In genomic region chr16:84643677-84644076, GRCh38 we compare ENCODE assay signal across 12 cellular contexts. TPM values are rescaled to one million over a fixed set of nuclear protein-coding genes. Genes with fewer than 3 reads are reported as not detected.
DNase-seq lines count a peak whose midpoint lies in the region; ATAC-seq lines count a peak whose summit lies in the region.
"Had no signal": no experiment of that assay in that cellular context is flagged by ENCODE, and none has a peak within 500 bp of the region (broad histone marks: within the 10 kb centered on the region; RNA-seq: fewer than 3 reads in every experiment).

No MANE protein-coding gene starts in this region.

- H3K27me3 Mint-ChIP-seq in dendritic cell treated with granulocyte-macrophage colony-stimulating factor and Interleukin-4, amounts not matched to agents 40 ng/mL and 50 ng/mL, for 4 days = peaks cover 2% of the 10 kb centered on the region
- no peaks in the 10 kb centered on the region for H3K27me3 Mint-ChIP-seq in effector memory CD8-positive, alpha-beta T cell
- H3K27me3 Mint-ChIP-seq in CD8-positive, alpha-beta memory T cell = peaks cover 0 to 3% of the 10 kb centered on the region in 2 donors
- H3K27me3 Mint-ChIP-seq: activated T-helper 17 cell treated with anti-CD3 and anti-CD28 coated beads, Interleukin-2, amount 50 U/mL, for 72 hours had no signal

- H4K91ac ChIP-seq in trophoblast cell (ENCODE audit: low read depth, low read length) = no peak overlapping the region

- H3K79me1 ChIP-seq in trophoblast cell (ENCODE audit: low read length) = peaks cover 4% of the 10 kb centered on the region

- H3K36me3 ChIP-seq in trophoblast cell (ENCODE audit: control insufficient read depth in 1 of 2, insufficient read depth in 2 of 2, low read length in 2 of 2) = no peaks in the 10 kb centered on the region
- H3K36me3 ChIP-seq in CD8-positive, alpha-beta memory T cell (ENCODE audit: insufficient read depth, low read length) = no peaks in the 10 kb centered on the region
- H3K36me3 ChIP-seq: tibial nerve had no signal

- DNase-seq in EL (peak; percentile 14), NCI-H524 (lab: John Stamatoyannopoulos, UW) (peak; percentile 73 to 93), trophoblast cell (no peak)
- DNase-seq in effector memory CD8-positive, alpha-beta T cell = no peak
- DNase-seq in CD8-positive, alpha-beta memory T cell = no peak
- DNase-seq in activated naive CD4-positive, alpha-beta T cell treated with anti-CD3 and anti-CD28 coated beads, Interleukin-2, amount 50 U/mL, for 16 hours = no peak
- DNase-seq: OCI-M1 had no signal

- no peak overlapping the region for H3K23ac ChIP-seq in trophoblast cell (ENCODE audit: low read length)

- peaks cover 6% of the 10 kb centered on the region for H3K36me3 Mint-ChIP-seq in dendritic cell treated with granulocyte-macrophage colony-stimulating factor and Interleukin-4, amounts not matched to agents 40 ng/mL and 50 ng/mL, for 4 days (ENCODE audit: low read depth)
- peaks cover 7% of the 10 kb centered on the region for H3K36me3 Mint-ChIP-seq in effector memory CD8-positive, alpha-beta T cell (ENCODE audit: insufficient read depth)
- peaks cover 0 to 3% (median 0%) of the 10 kb centered on the region in 3 donors for H3K36me3 Mint-ChIP-seq in CD8-positive, alpha-beta memory T cell

- no peak overlapping the region for H4K12ac ChIP-seq in trophoblast cell (ENCODE audit: low read depth, low read length)

- peaks cover 3% of the 10 kb centered on the region for H3K79me2 ChIP-seq in trophoblast cell (ENCODE audit: control insufficient read depth, insufficient read depth, low read length, poor library complexity)

- H3K18ac ChIP-seq in trophoblast cell (ENCODE audit: low read length) = no peak overlapping the region

- WGBS in trophoblast cell (ENCODE audit: extremely low coverage, insufficient coverage, insufficient read length) = no CpG with 5 or more reads among the region's 4 CpGs

- peak overlapping the region; percentile 15 for H3K27ac ChIP-seq in trophoblast cell (ENCODE audit: low read depth, low read length)
- no peak overlapping the region for H3K27ac ChIP-seq in CD8-positive, alpha-beta memory T cell (ENCODE audit: low read depth, low read length)
- H3K27ac ChIP-seq: VCaP had no signal

- H2BK12ac ChIP-seq in trophoblast cell (ENCODE audit: low read length) = no peak overlapping the region

- no peak overlapping the region for H3K9ac ChIP-seq in trophoblast cell (ENCODE audit: low read length)

- intact Hi-C loops in dendritic cell treated with granulocyte-macrophage colony-stimulating factor and Interleukin-4, amounts not matched to agents 40 ng/mL and 50 ng/mL, for 4 days (cut with micrococcal nuclease) = no loop called here

- no peak overlapping the region for H2BK5ac ChIP-seq in trophoblast cell (ENCODE audit: low read depth, low read length, poor library complexity)

- peak overlapping the region; percentile 90 for H3K27ac Mint-ChIP-seq in dendritic cell treated with granulocyte-macrophage colony-stimulating factor and Interleukin-4, amounts not matched to agents 40 ng/mL and 50 ng/mL, for 4 days
- no peak overlapping the region for H3K27ac Mint-ChIP-seq in effector memory CD8-positive, alpha-beta T cell
- peak overlapping the region in 1 of 8 donors; percentile 43 for H3K27ac Mint-ChIP-seq in CD8-positive, alpha-beta memory T cell
- H3K27ac Mint-ChIP-seq: activated T-helper 17 cell treated with anti-CD3 and anti-CD28 coated beads, Interleukin-2, amount 50 U/mL, for 72 hours had no signal

- H2BK120ac ChIP-seq in trophoblast cell (ENCODE audit: insufficient read depth, low read length, poor library complexity) = no peak overlapping the region

- peaks cover 58% of the 10 kb centered on the region for H3K4me1 Mint-ChIP-seq in dendritic cell treated with granulocyte-macrophage colony-stimulating factor and Interleukin-4, amounts not matched to agents 40 ng/mL and 50 ng/mL, for 4 days (ENCODE audit: low read depth)
- H3K4me1 Mint-ChIP-seq in effector memory CD8-positive, alpha-beta T cell (ENCODE audit: low read depth in 2 of 2) = peaks cover 13 to 14% of the 10 kb centered on the region in 2 donors
- peaks cover 23 to 32% (median 27%) of the 10 kb centered on the region in 3 donors for H3K4me1 Mint-ChIP-seq in CD8-positive, alpha-beta memory T cell

- no peaks in the 10 kb centered on the region for H3K27me3 ChIP-seq in trophoblast cell (ENCODE audit: insufficient read depth, low read length)
- H3K27me3 ChIP-seq in CD8-positive, alpha-beta memory T cell (ENCODE audit: insufficient read depth, low read length, poor library complexity, severe bottlenecking) = no peaks in the 10 kb centered on the region
- H3K27me3 ChIP-seq: tibial nerve had no signal

- no peaks in the 10 kb centered on the region for H3K9me3 ChIP-seq in trophoblast cell (ENCODE audit: insufficient read depth, low read depth, low read length)
- no peaks in the 10 kb centered on the region for H3K9me3 ChIP-seq in CD8-positive, alpha-beta memory T cell (ENCODE audit: low read length)
- H3K9me3 ChIP-seq: tibial nerve had no signal

- POLR2A ChIA-PET in CD8-positive, alpha-beta memory T cell (lab: Charles Lee) = no interaction called here

- H2AK5ac ChIP-seq in trophoblast cell (ENCODE audit: low read length) = no peak overlapping the region

- H2AFZ ChIP-seq in trophoblast cell (ENCODE audit: insufficient read depth, low read length, poor library complexity) = no peak overlapping the region

- no peak overlapping the region for H3K14ac ChIP-seq in trophoblast cell (ENCODE audit: low read length)

- no peak for ATAC-seq in effector memory CD8-positive, alpha-beta T cell (replicated peaks)
- no peak for ATAC-seq in HG02840 (IDR thresholded peaks at IDR 0.05; ENCODE audit: low FRiP score, unreplicated experiment)
- ATAC-seq: activated T-helper 17 cell treated with anti-CD3 and anti-CD28 coated beads, Interleukin-2, amount 50 U/mL, for 72 hours had no signal

- peaks cover 11 to 18% of the 10 kb centered on the region in 2 experiments for H3K4me1 ChIP-seq in trophoblast cell (ENCODE audit: control insufficient read depth in 1 of 2, insufficient read depth in 2 of 2, low read length in 2 of 2)
- peaks cover 40% of the 10 kb centered on the region for H3K4me1 ChIP-seq in CD8-positive, alpha-beta memory T cell (ENCODE audit: insufficient read depth, low read length)

- CTCF ChIA-PET in CD8-positive, alpha-beta memory T cell (lab: Charles Lee) = interaction anchor here (1.3 to 1.9 kb wide), 2 partner anchors 19 to 83 kb away, joined by 3 to 4 read pairs; no protein-coding TSS in a partner anchor

- no peak overlapping the region for H4K8ac ChIP-seq in trophoblast cell (ENCODE audit: low read depth, low read length)

- H3K4ac ChIP-seq in trophoblast cell (ENCODE audit: low read depth, low read length) = no peak overlapping the region

- no peak overlapping the region for H3K4me2 ChIP-seq in trophoblast cell (ENCODE audit: low read length)

- H3K4me3 Mint-ChIP-seq in dendritic cell treated with granulocyte-macrophage colony-stimulating factor and Interleukin-4, amounts not matched to agents 40 ng/mL and 50 ng/mL, for 4 days = no peak overlapping the region
- no peak overlapping the region for H3K4me3 Mint-ChIP-seq in effector memory CD8-positive, alpha-beta T cell
- peak overlapping the region in 1 of 7 donors; percentile 83 for H3K4me3 Mint-ChIP-seq in CD8-positive, alpha-beta memory T cell
- H3K4me3 Mint-ChIP-seq: activated T-helper 17 cell treated with anti-CD3 and anti-CD28 coated beads, Interleukin-2, amount 50 U/mL, for 72 hours had no signal

- H3K9me3 Mint-ChIP-seq in dendritic cell treated with granulocyte-macrophage colony-stimulating factor and Interleukin-4, amounts not matched to agents 40 ng/mL and 50 ng/mL, for 4 days = no peaks in the 10 kb centered on the region
- H3K9me3 Mint-ChIP-seq in effector memory CD8-positive, alpha-beta T cell = no peaks in the 10 kb centered on the region
- no peaks in the 10 kb centered on the region for H3K9me3 Mint-ChIP-seq in CD8-positive, alpha-beta memory T cell
- H3K9me3 Mint-ChIP-seq: activated T-helper 17 cell treated with anti-CD3 and anti-CD28 coated beads, Interleukin-2, amount 50 U/mL, for 72 hours had no signal

- no peak overlapping the region for H3K4me3 ChIP-seq in trophoblast cell (ENCODE audit: low read depth, low read length)
- no peak overlapping the region for H3K4me3 ChIP-seq in CD8-positive, alpha-beta memory T cell (ENCODE audit: low read length)
- H3K4me3 ChIP-seq: tibial nerve had no signal

RNA-seq across cellular contexts. Expression of gene KLHL36, which starts 4.6 kb away (rescaled TPM):
- polyA plus RNA-seq in trophoblast cell (2013) = 17.4 and 17.6 TPM in 2 replicates
- total RNA-seq in CD8-positive, alpha-beta memory T cell = 10 to 100 TPM; 39.7 to 41.2 TPM
- 34.0 TPM for polyA plus RNA-seq in CD8-positive, alpha-beta memory T cell

RNA-seq across cellular contexts. Expression of gene COTL1, which starts 25.8 kb away (rescaled TPM):
- polyA plus RNA-seq in trophoblast cell (2013) = 194 and 199 TPM in 2 replicates
- total RNA-seq in CD8-positive, alpha-beta memory T cell = 100 to 1,000 TPM; 373 to 388 TPM
- 653 TPM for polyA plus RNA-seq in CD8-positive, alpha-beta memory T cell

RNA-seq across cellular contexts. Expression of gene USP10, which starts 56.1 kb away (rescaled TPM):
- 86.2 and 87.9 TPM in 2 replicates for polyA plus RNA-seq in trophoblast cell (2013)
- 100 to 1,000 TPM; 143 to 146 TPM for total RNA-seq in CD8-positive, alpha-beta memory T cell
- 86.1 TPM for polyA plus RNA-seq in CD8-positive, alpha-beta memory T cell

Comparison
In these comparisons a context has a peak if more than half of its experiments do, and no peak if none do; other contexts are left out.
1. DNase-seq: peak in EL (single experiment) and NCI-H524 (2 of 2); none in trophoblast cell (0 of 2), effector memory CD8-positive, alpha-beta T cell (0 of 3), CD8-positive, alpha-beta memory T cell (0 of 5) and activated naive CD4-positive, alpha-beta T cell treated with anti-CD3 and anti-CD28 coated beads, Interleukin-2, amount 50 U/mL, for 16 hours (single experiment).